Comparison of ENCODE assay signal across 8 cellular contexts in the genomic region with DNA sequence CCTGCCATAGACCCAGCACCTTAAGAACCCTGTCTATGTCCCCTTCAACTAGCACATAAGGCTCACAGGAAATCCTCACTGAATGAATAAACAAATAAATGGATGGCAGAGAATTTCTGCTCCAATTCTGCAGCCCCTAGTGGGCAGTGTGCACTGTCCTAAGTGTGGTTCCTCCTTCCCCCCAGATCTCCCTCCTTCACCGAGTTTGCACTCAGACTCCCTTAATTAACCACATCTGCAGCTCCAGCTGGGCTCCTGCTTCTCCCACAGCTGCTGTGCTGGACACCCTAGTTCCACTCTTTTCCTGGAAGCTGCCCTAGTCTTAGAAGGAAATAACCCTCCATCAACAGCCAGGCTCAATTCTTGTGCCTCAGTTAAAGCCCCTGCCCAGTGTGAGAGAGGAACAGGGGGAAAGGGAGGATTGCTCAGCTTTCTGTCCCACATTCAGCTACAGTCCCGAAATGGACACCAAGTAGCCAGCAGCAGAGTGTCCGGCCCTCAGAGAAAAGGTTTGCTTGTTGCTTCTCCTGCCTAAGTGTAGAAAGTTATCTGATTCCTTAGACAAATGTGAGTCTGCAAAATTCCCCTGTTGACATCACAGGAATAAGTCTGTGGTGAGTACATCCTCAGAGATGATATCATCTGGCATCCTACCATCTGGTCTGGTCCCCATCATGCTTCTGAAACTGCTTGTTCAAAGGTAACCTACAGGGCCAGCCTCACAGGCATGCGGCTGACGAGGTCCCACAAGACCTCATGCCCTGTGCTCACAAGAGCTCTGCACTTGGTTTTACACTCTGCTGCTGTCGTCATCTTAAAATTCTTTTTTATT. TPM values are rescaled to one million over a fixed set of nuclear protein-coding genes. Genes with fewer than 3 reads are reported as not detected.
A peak's percentile ranks its signal among the peaks of the same experiment; 100 is the strongest.
DNase-seq lines count a peak whose midpoint lies in the region; TF ChIP-seq lines count a peak whose summit lies in the region.

No MANE protein-coding gene starts in this region.

- H3K9ac ChIP-seq in colonic mucosa (ENCODE audit: low read depth in 2 of 2, low read length in 2 of 2), result no peak overlapping the region

- peaks cover 2% of the 10 kb centered on the region for H3K36me3 Mint-ChIP-seq in IgD-negative memory B cell

- peak overlapping the region; percentile 0 to 64 (median 9) for H3K27ac Mint-ChIP-seq in IgD-negative memory B cell

- H3K4me1 ChIP-seq in colonic mucosa, result no peaks in the 10 kb centered on the region

- TF ChIP-seq CTCF in AG04449 (IDR thresholded peaks at IDR 0.05; ENCODE audit: insufficient read depth, low read length, missing control alignments), result peak; percentile 64
- TF ChIP-seq CTCF in GM12865 (IDR thresholded peaks at IDR 0.05; ENCODE audit: insufficient read depth, low read depth, low read length, missing control alignments), result peak; percentile 21
- peak; percentile 65 for TF ChIP-seq CTCF in fibroblast of the aortic adventitia (IDR thresholded peaks at IDR 0.05; ENCODE audit: insufficient read depth, low read length)
- no peak for TF ChIP-seq CTCF in colonic mucosa (IDR thresholded peaks at IDR 0.05)

- DNase-seq in AG04449 (ENCODE audit: low read depth, low spot score), result peak; percentile 57
- DNase-seq in GM12865 (ENCODE audit: low read depth), result peak; percentile 86
- DNase-seq in UCSD-AML1 (lab: John Stamatoyannopoulos, UW; ENCODE audit: unreplicated experiment), result peak; percentile 41
- DNase-seq in fibroblast of the aortic adventitia (ENCODE audit: low read depth), result peak; percentile 92
- DNase-seq in stimulated activated CD4-positive, alpha-beta T cell treated with anti-CD3 and anti-CD28 coated beads, Interleukin-4, amount 100 ng/mL, for 1 hour, result peak; percentile 32
- DNase-seq in colonic mucosa, result no peak
- no peak for DNase-seq in cortex of kidney (lab: John Stamatoyannopoulos, UW)

- H3K27ac ChIP-seq in colonic mucosa, result no peak overlapping the region

- CTCF ChIA-PET in AG04449 (lab: Yijun Ruan, JAX), result interaction anchor here (0.7 to 3.1 kb wide), 11 partner anchors 8 to 67 kb away, joined by 3 to 26 read pairs (median 4); a partner anchor contains a TSS

- H3K4me3 Mint-ChIP-seq in IgD-negative memory B cell, result peak overlapping the region in 1 of 4 donors; percentile 18

- no peaks in the 10 kb centered on the region for H3K36me3 ChIP-seq in colonic mucosa

- no peaks in the 10 kb centered on the region for H3K27me3 ChIP-seq in colonic mucosa

- POLR2A ChIA-PET in AG04449 (lab: Yijun Ruan, JAX), result interaction anchor here (1.1 kb wide), 1 partner anchor 34 kb away, joined by 3 read pairs; no protein-coding TSS in a partner anchor

- H3K9me3 ChIP-seq in colonic mucosa, result no peaks in the 10 kb centered on the region

- intact Hi-C loops in colonic mucosa (cut with DNase I), result no loop called here

- H3K4me3 ChIP-seq in AG04449 (ENCODE audit: low read depth, low read length), result no peak overlapping the region
- no peak overlapping the region for H3K4me3 ChIP-seq in GM12865 (ENCODE audit: low read depth, low read length)
- H3K4me3 ChIP-seq in fibroblast of the aortic adventitia (ENCODE audit: low read depth, low read length), result peak overlapping the region; percentile 5
- no peak overlapping the region for H3K4me3 ChIP-seq in colonic mucosa

- peaks cover 10 to 18% (median 11%) of the 10 kb centered on the region in 3 donors for H3K4me1 Mint-ChIP-seq in IgD-negative memory B cell

- H3K27me3 Mint-ChIP-seq in IgD-negative memory B cell, result no peaks in the 10 kb centered on the region

- H3K9me3 Mint-ChIP-seq in IgD-negative memory B cell, result no peaks in the 10 kb centered on the region

RNA-seq across cellular contexts. Expression of a gene that starts 12.3 kb away (rescaled TPM):
- polyA plus RNA-seq in IgD-negative memory B cell, result not detected
- not detected in 2 replicates for total RNA-seq in fibroblast of the aortic adventitia (ENCODE audit: low replicate concordance)
- total RNA-seq in colonic mucosa, result not detected

RNA-seq across cellular contexts. Expression of a gene that starts 12.4 kb away (rescaled TPM):
- 182 TPM for polyA plus RNA-seq in IgD-negative memory B cell
- total RNA-seq in fibroblast of the aortic adventitia (ENCODE audit: low replicate concordance) (46.9 and 71.7 TPM in 2 replicates), colonic mucosa (10 to 100 TPM; 57.2 to 69.3 TPM)

RNA-seq across cellular contexts. Expression of a gene that starts 21.4 kb away (rescaled TPM):
- polyA plus RNA-seq in IgD-negative memory B cell, result 0.36 TPM
- 3.5 and 39.4 TPM in 2 replicates for total RNA-seq in fibroblast of the aortic adventitia (ENCODE audit: low replicate concordance)
- 10 to 100 TPM; 68.2 to 79.7 TPM for total RNA-seq in colonic mucosa

RNA-seq across cellular contexts. Expression of a gene that starts 23.0 kb away (rescaled TPM):
- 0.19 TPM for polyA plus RNA-seq in IgD-negative memory B cell
- total RNA-seq in fibroblast of the aortic adventitia (ENCODE audit: low replicate concordance), result not detected in 2 replicates
- total RNA-seq in colonic mucosa, result under 1 TPM; 0.17 to 0.90 TPM

RNA-seq across cellular contexts. Expression of a gene that starts 40.8 kb away (rescaled TPM):
- polyA plus RNA-seq in IgD-negative memory B cell, result 49.7 TPM
- total RNA-seq in fibroblast of the aortic adventitia (ENCODE audit: low replicate concordance) (41.9 and 73.5 TPM in 2 replicates), colonic mucosa (100 to 1,000 TPM; 106 to 152 TPM)

Comparison
In these comparisons a context has a peak if more than half of its experiments do, and no peak if none do; other contexts are left out.
1. DNase-seq: peak in AG04449 (single experiment), GM12865 (single experiment), UCSD-AML1 (single experiment), fibroblast of the aortic adventitia (single experiment) and stimulated activated CD4-positive, alpha-beta T cell treated with anti-CD3 and anti-CD28 coated beads, Interleukin-4, amount 100 ng/mL, for 1 hour (single experiment); none in colonic mucosa (single experiment) and cortex of kidney (single experiment).